ENCODE assay signal across 2 cellular contexts in the genomic region with DNA sequence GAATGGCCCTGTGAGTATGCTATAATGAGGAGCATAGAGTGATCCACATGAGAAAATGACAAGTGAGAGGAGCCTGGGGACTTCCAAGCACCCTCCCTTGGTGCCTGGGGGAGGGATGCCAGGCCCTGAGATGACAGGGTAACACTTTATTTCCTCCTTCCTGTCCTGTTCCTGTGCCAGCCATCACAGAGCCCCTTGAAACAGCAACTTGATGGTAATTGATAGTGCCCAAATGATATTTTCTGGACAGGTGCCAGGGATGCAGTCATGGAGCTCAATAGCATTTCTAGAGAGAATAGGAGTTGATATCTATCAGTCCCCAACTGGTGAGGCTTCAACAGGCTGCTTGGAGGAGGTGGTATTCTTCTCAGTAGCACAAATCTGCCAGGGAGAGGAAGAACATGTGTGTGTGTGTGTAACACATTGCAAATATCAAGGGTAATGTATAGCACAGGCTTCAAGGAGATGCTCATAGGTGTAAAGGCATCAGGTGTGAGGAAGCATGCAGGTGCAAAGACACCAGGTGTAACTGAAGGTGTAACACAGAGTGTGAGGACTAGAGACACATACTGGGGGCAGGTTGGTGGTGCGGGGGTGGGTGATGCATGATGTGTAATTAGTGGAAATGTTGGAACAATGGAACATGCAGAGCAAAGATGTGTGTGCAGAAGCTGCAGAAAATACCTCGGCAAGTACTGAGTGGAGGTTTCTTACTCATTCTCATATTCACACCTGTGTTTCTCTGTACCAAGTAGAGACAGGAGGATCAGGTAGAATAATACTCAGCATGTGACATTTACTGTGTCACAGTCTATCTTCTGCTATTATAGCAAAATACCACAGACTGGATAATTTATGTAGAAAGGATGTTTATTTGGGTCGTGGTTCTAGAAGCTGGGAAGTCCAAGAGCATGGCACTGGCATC.
TF ChIP-seq lines count a peak whose summit lies in the region.

No MANE protein-coding gene starts in this region.

TF ChIP-seq in Ishikawa, 13 proteins besides CTCF, POLR2A, EP300 and RAD21:
- TF ChIP-seq, protein P1, sequence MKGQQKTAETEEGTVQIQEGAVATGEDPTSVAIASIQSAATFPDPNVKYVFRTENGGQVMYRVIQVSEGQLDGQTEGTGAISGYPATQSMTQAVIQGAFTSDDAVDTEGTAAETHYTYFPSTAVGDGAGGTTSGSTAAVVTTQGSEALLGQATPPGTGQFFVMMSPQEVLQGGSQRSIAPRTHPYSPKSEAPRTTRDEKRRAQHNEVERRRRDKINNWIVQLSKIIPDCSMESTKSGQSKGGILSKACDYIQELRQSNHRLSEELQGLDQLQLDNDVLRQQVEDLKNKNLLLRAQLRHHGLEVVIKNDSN (IDR thresholded peaks at IDR 0.05): no peak
- TF ChIP-seq NFIC (IDR thresholded peaks at IDR 0.05): 0 out of 2 replicates have a peak, but pooled peaks have one; percentile 25

TF ChIP-seq in H1, 55 proteins besides CTCF, POLR2A, EP300 and RAD21:
- no peak for TF ChIP-seq PHF8 (conservative IDR thresholded peaks at IDR 0.05; ENCODE audit: low read depth, low read length)
